In genomic region chr1:89632213-89633102, GRCh38 we compare ENCODE assay signal across 8 cellular contexts. TPM values are rescaled to one million over a fixed set of nuclear protein-coding genes. Genes with fewer than 3 reads are reported as not detected.
DNase-seq lines count a peak whose midpoint lies in the region; ATAC-seq and TF ChIP-seq lines count a peak whose summit lies in the region.

No MANE protein-coding gene starts in this region.

- DNase-seq in ELR (ENCODE audit: low read depth) (peak; percentile 84), SJSA1 (ENCODE audit: low read depth in 1 of 2, low spot score in 2 of 2) (peak; percentile 84 to 87), germinal center (ENCODE audit: low spot score) (peak; percentile 87), occipital lobe (lab: John Stamatoyannopoulos, UW) (peak; percentile 83), testis (peak; percentile 84)
- DNase-seq in activated naive CD4-positive, alpha-beta T cell treated with Interleukin-2 at 50 U/mL for 16 hours, result peak; percentile 87

- H3K4me3 ChIP-seq in KMS-11 (IDR thresholded peaks at IDR 0.05; ENCODE audit: insufficient read depth, low read depth, low read length) (no peak overlapping the region), SJSA1 (peak overlapping the region; percentile 99), testis (peak overlapping the region; percentile 72 to 96)

- no peaks in the 10 kb centered on the region for H3K27me3 ChIP-seq in KMS-11 (ENCODE audit: insufficient read depth, low read depth)
- H3K27me3 ChIP-seq in SJSA1 (replicated peaks), result no peaks in the 10 kb centered on the region
- H3K27me3 ChIP-seq in testis, result no peaks in the 10 kb centered on the region

- peak overlapping the region; percentile 82 for H2AFZ ChIP-seq in KMS-11 (ENCODE audit: low read depth)

- 0 out of 2 replicates have a peak, but pooled peaks cover 3% of the 10 kb centered on the region for H3K79me2 ChIP-seq in KMS-11 (ENCODE audit: insufficient read depth, low read depth)

- H4K20me1 ChIP-seq in KMS-11 (ENCODE audit: insufficient read depth), result no peaks in the 10 kb centered on the region

- 1 to 6% methylated on average over 18 to 65 of the region's 65 CpGs for WGBS in testis, 2 donors

- TF ChIP-seq POLR2A in testis (IDR thresholded peaks at IDR 0.05), result no peak

- peaks cover 3% of the 10 kb centered on the region; the same call in 1 of the 2 replicates for H3K9me3 ChIP-seq in SJSA1 (replicated peaks)
- H3K9me3 ChIP-seq in testis, result no peaks in the 10 kb centered on the region

- ATAC-seq in GM21825 (IDR thresholded peaks at IDR 0.05; ENCODE audit: unreplicated experiment), result peak; percentile 87

- H3K4me1 ChIP-seq in KMS-11 (ENCODE audit: low read depth, poor library complexity, severe bottlenecking), result peaks cover 50% of the 10 kb centered on the region
- H3K4me1 ChIP-seq in SJSA1 (replicated peaks), result peaks cover 35% of the 10 kb centered on the region
- H3K4me1 ChIP-seq in testis, result peaks cover 13% of the 10 kb centered on the region

- intact Hi-C loops in testis (cut with DNase I; ENCODE audit: low total_unique reads), result no loop called here

- H3K4me2 ChIP-seq in KMS-11, result peak overlapping the region; percentile 63; the same call in 1 of the 2 replicates

- TF ChIP-seq CTCF in KMS-11 (conservative IDR thresholded peaks at IDR 0.05; ENCODE audit: low read depth, low read length) (no peak), testis (IDR thresholded peaks at IDR 0.05) (peak; percentile 28 to 63 (median 33))

- peak overlapping the region; percentile 44; the same call in 1 of the 2 replicates for H3K9ac ChIP-seq in KMS-11

- H3K36me3 ChIP-seq in KMS-11 (ENCODE audit: insufficient read depth) (no peaks in the 10 kb centered on the region), SJSA1 (peaks cover 8% of the 10 kb centered on the region), testis (ENCODE audit: low read depth, missing control alignments) (no peaks in the 10 kb centered on the region)

- H3K27ac ChIP-seq in KMS-11 (no peak overlapping the region), SJSA1 (peak overlapping the region; percentile 87), testis (peak overlapping the region; percentile 92 to 93)

RNA-seq across cellular contexts. Expression of gene LRRC8C, which starts 0.5 kb away (rescaled TPM):
- 11.1 and 16.0 TPM in 2 replicates for total RNA-seq in SJSA1 (2014; rRNA removed; shearing (Covaris generic))
- total RNA-seq in occipital lobe (8.4 TPM), testis (10 to 100 TPM; 16.2 to 19.8 TPM)
- 8.2 TPM for polyA plus RNA-seq in testis (ENCODE audit: insufficient read depth, low read depth, low replicate concordance)
